8 cellular contexts compared by ENCODE assay signal in genomic region chr17:81401727-81402529, GRCh38. TPM values are rescaled to one million over a fixed set of nuclear protein-coding genes. Genes with fewer than 3 reads are reported as not detected.
DNase-seq lines count a peak whose midpoint lies in the region; ATAC-seq and TF ChIP-seq lines count a peak whose summit lies in the region.

No MANE protein-coding gene starts in this region.

- H3K27ac Mint-ChIP-seq in activated CD4-positive, alpha-beta memory T cell treated with anti-CD3 and anti-CD28 coated beads for 36 hours: no peak overlapping the region
- H3K27ac Mint-ChIP-seq in activated CD4-positive, alpha-beta memory T cell treated with anti-CD3 and anti-CD28 coated beads, Interleukin-2, amount 10 ng/mL, durations not matched to agents 7 days and 5 days: no peak overlapping the region

- TF ChIP-seq RAD21 in SK-N-SH (IDR thresholded peaks at IDR 0.05; ENCODE audit: low read length): peak; percentile 47

- peaks cover 35% of the 10 kb centered on the region for H3F3A ChIP-seq in SK-N-SH (replicated peaks; ENCODE audit: insufficient read depth)

- no peak overlapping the region; a peak in 1 of 4 replicates for H3K27ac ChIP-seq in SK-N-SH (ENCODE audit: low read depth in 2 of 2, low read length in 1 of 2)
- peak overlapping the region; percentile 3 to 99 (median 96) for H3K27ac ChIP-seq in heart right ventricle
- peak overlapping the region; percentile 94 for H3K27ac ChIP-seq in skeletal muscle tissue (ENCODE audit: low read depth, low read length)

- WGBS in SK-N-SH (ENCODE audit: low lambda C conversion rate): 77% methylated on average over 18 of the region's 19 CpGs
- 34 to 46% methylated on average over 19 of the region's 19 CpGs for WGBS in heart right ventricle, 2 donors

- H3K4me1 ChIP-seq in SK-N-SH (ENCODE audit: control insufficient read depth in 1 of 2, insufficient read depth in 2 of 2, low read depth in 1 of 2, low read length in 1 of 2) (peaks cover 56 to 73% of the 10 kb centered on the region in 2 experiments), heart right ventricle (peaks cover 45 to 90% (median 66%) of the 10 kb centered on the region in 9 donors), skeletal muscle tissue (ENCODE audit: control insufficient read depth in 3 of 3, insufficient read depth in 3 of 3, low read length in 3 of 3) (peaks cover 62 to 75% (median 66%) of the 10 kb centered on the region in 3 donors)

- H3K9ac ChIP-seq in SK-N-SH (no peak overlapping the region), skeletal muscle tissue (ENCODE audit: low read depth in 1 of 3, low read length in 3 of 3) (peak overlapping the region in 2 of 3 donors; percentile 60 to 88)

- H3K4me1 Mint-ChIP-seq in activated CD4-positive, alpha-beta memory T cell treated with anti-CD3 and anti-CD28 coated beads for 36 hours (ENCODE audit: low read depth): peaks cover 14% of the 10 kb centered on the region
- H3K4me1 Mint-ChIP-seq in activated CD4-positive, alpha-beta memory T cell treated with anti-CD3 and anti-CD28 coated beads, Interleukin-2, amount 10 ng/mL, durations not matched to agents 7 days and 5 days: peaks cover 13% of the 10 kb centered on the region

- H3K4me2 ChIP-seq in SK-N-SH: 0 out of 2 replicates have a peak overlapping the region, but pooled peaks have one; percentile 69

- TF ChIP-seq CTCF in SK-N-SH (IDR thresholded peaks at IDR 0.05) (peak; percentile 63), heart right ventricle (IDR thresholded peaks at IDR 0.05) (peak in 7 of 9 donors; percentile 14 to 50 (median 37))

- no peaks in the 10 kb centered on the region; the same call in 1 of the 2 replicates for H4K20me1 ChIP-seq in SK-N-SH (ENCODE audit: insufficient read depth)

- H3K4me3 ChIP-seq in SK-N-SH (ENCODE audit: low read depth in 2 of 2, low read length in 1 of 2) (no peak overlapping the region), heart right ventricle (peak overlapping the region in 8 of 10 donors; percentile 19 to 94 (median 78)), skeletal muscle tissue (ENCODE audit: low read length in 3 of 3) (peak overlapping the region in 2 of 3 donors; percentile 30 to 41)

- peak in 6 of 8 donors; percentile 2 to 25 (median 6) for ATAC-seq in heart right ventricle
- ATAC-seq in HG03025 (IDR thresholded peaks at IDR 0.05; ENCODE audit: low FRiP score, unreplicated experiment): no peak
- no peak for ATAC-seq in HG03039 (IDR thresholded peaks at IDR 0.05; ENCODE audit: unreplicated experiment)

- H3K27me3 Mint-ChIP-seq in activated CD4-positive, alpha-beta memory T cell treated with anti-CD3 and anti-CD28 coated beads for 36 hours: peaks cover 57% of the 10 kb centered on the region
- peaks cover 67% of the 10 kb centered on the region for H3K27me3 Mint-ChIP-seq in activated CD4-positive, alpha-beta memory T cell treated with anti-CD3 and anti-CD28 coated beads, Interleukin-2, amount 10 ng/mL, durations not matched to agents 7 days and 5 days

- no peaks in the 10 kb centered on the region for H3K9me3 ChIP-seq in SK-N-SH
- H3K9me3 ChIP-seq in heart right ventricle: no peaks in the 10 kb centered on the region
- no peaks in the 10 kb centered on the region for H3K9me3 ChIP-seq in skeletal muscle tissue (ENCODE audit: control insufficient read depth in 3 of 3, low read length in 3 of 3)

- no peaks in the 10 kb centered on the region for H3K27me3 ChIP-seq in SK-N-SH (ENCODE audit: insufficient read depth)
- peaks cover 0 to 28% (median 0%) of the 10 kb centered on the region in 7 donors for H3K27me3 ChIP-seq in heart right ventricle
- H3K27me3 ChIP-seq in skeletal muscle tissue (ENCODE audit: control insufficient read depth in 3 of 3, insufficient read depth in 3 of 3, low read length in 3 of 3): no peaks in the 10 kb centered on the region

- H3K9me3 Mint-ChIP-seq in activated CD4-positive, alpha-beta memory T cell treated with anti-CD3 and anti-CD28 coated beads for 36 hours: no peaks in the 10 kb centered on the region
- H3K9me3 Mint-ChIP-seq in activated CD4-positive, alpha-beta memory T cell treated with anti-CD3 and anti-CD28 coated beads, Interleukin-2, amount 10 ng/mL, durations not matched to agents 7 days and 5 days: no peaks in the 10 kb centered on the region

- H3K36me3 ChIP-seq in SK-N-SH (replicated peaks in 1 of 2; ENCODE audit: control insufficient read depth in 1 of 2, insufficient read depth in 2 of 2, low read length in 1 of 2) (no peaks in the 10 kb centered on the region), heart right ventricle (no peaks in the 10 kb centered on the region), skeletal muscle tissue (ENCODE audit: control insufficient read depth in 3 of 3, insufficient read depth in 3 of 3, low read length in 3 of 3) (no peaks in the 10 kb centered on the region)

- H2AFZ ChIP-seq in SK-N-SH (ENCODE audit: low read depth): no peak overlapping the region

- no peak overlapping the region for H3K4me3 Mint-ChIP-seq in activated CD4-positive, alpha-beta memory T cell treated with anti-CD3 and anti-CD28 coated beads for 36 hours
- no peak overlapping the region for H3K4me3 Mint-ChIP-seq in activated CD4-positive, alpha-beta memory T cell treated with anti-CD3 and anti-CD28 coated beads, Interleukin-2, amount 10 ng/mL, durations not matched to agents 7 days and 5 days

- no peaks in the 10 kb centered on the region for H3K36me3 Mint-ChIP-seq in activated CD4-positive, alpha-beta memory T cell treated with anti-CD3 and anti-CD28 coated beads for 36 hours
- peaks cover 9% of the 10 kb centered on the region for H3K36me3 Mint-ChIP-seq in activated CD4-positive, alpha-beta memory T cell treated with anti-CD3 and anti-CD28 coated beads, Interleukin-2, amount 10 ng/mL, durations not matched to agents 7 days and 5 days (ENCODE audit: low read depth)

- no peak for TF ChIP-seq EP300 in SK-N-SH (IDR thresholded peaks at IDR 0.05; ENCODE audit: borderline replicate concordance in 1 of 2, low read depth in 1 of 2, low read length in 1 of 2)

- CTCF ChIA-PET in activated CD4-positive, alpha-beta memory T cell treated with anti-CD3 and anti-CD28 coated beads for 36 hours (lab: Charles Lee): interaction anchor here (0.6 kb wide), 1 partner anchor 83 kb away, joined by 4 read pairs; no protein-coding TSS in a partner anchor
- CTCF ChIA-PET in activated CD4-positive, alpha-beta memory T cell treated with anti-CD3 and anti-CD28 coated beads, Interleukin-2, amount 10 ng/mL, durations not matched to agents 7 days and 5 days (lab: Charles Lee): interaction anchor here (0.6 kb wide), 1 partner anchor 600 kb away, joined by 3 read pairs; no protein-coding TSS in a partner anchor
- CTCF ChIA-PET in SK-N-SH (lab: Yijun Ruan, JAX): interaction anchor here (0.6 to 6.4 kb wide), 26 partner anchors 9 to 149 kb away, joined by 3 to 41 read pairs (median 4); no protein-coding TSS in a partner anchor

- no peaks in the 10 kb centered on the region for H3K9me2 ChIP-seq in SK-N-SH

- POLR2A ChIA-PET in activated CD4-positive, alpha-beta memory T cell treated with anti-CD3 and anti-CD28 coated beads for 36 hours (lab: Charles Lee): no interaction called here
- POLR2A ChIA-PET in activated CD4-positive, alpha-beta memory T cell treated with anti-CD3 and anti-CD28 coated beads, Interleukin-2, amount 10 ng/mL, durations not matched to agents 7 days and 5 days (lab: Charles Lee): no interaction called here
- POLR2A ChIA-PET in SK-N-SH (lab: Yijun Ruan, JAX): no interaction called here

- DNase-seq in activated CD4-positive, alpha-beta memory T cell treated with anti-CD3 and anti-CD28 coated beads for 36 hours: peak; percentile 27
- DNase-seq in activated CD4-positive, alpha-beta memory T cell treated with anti-CD3 and anti-CD28 coated beads, Interleukin-2, amount 10 ng/mL, durations not matched to agents 7 days and 5 days: no peak
- peak; percentile 81 for DNase-seq in SK-N-SH
- peak in 1 of 2 donors; percentile 69 for DNase-seq in heart right ventricle
- DNase-seq in germinal center (ENCODE audit: low spot score): no peak

- peaks cover 69% of the 10 kb centered on the region for H3K79me2 ChIP-seq in SK-N-SH (ENCODE audit: insufficient read depth)

- intact Hi-C loops in activated CD4-positive, alpha-beta memory T cell treated with anti-CD3 and anti-CD28 coated beads for 36 hours (cut with micrococcal nuclease): no loop called here
- intact Hi-C loops in heart right ventricle (cut with DNase I): loop anchor here in 5 of 10 donors (2.0 to 10.0 kb wide), 4 partner anchors 80 to 110 kb away; no protein-coding TSS in a partner anchor

TF ChIP-seq in SK-N-SH, 30 proteins besides CTCF, POLR2A, EP300 and RAD21 (continues in another document):
- TF ChIP-seq USF2 (IDR thresholded peaks at IDR 0.05; ENCODE audit: borderline replicate concordance, low read depth, low read length): no peak
- no peak for TF ChIP-seq FOXM1 (IDR thresholded peaks at IDR 0.05; ENCODE audit: low read depth)
- no peak for TF ChIP-seq MEF2A (IDR thresholded peaks at IDR 0.05; ENCODE audit: borderline replicate concordance, low read depth)
- no peak for TF ChIP-seq FOSL2 (IDR thresholded peaks at IDR 0.05; ENCODE audit: borderline replicate concordance, low read depth)
- TF ChIP-seq, protein P1, sequence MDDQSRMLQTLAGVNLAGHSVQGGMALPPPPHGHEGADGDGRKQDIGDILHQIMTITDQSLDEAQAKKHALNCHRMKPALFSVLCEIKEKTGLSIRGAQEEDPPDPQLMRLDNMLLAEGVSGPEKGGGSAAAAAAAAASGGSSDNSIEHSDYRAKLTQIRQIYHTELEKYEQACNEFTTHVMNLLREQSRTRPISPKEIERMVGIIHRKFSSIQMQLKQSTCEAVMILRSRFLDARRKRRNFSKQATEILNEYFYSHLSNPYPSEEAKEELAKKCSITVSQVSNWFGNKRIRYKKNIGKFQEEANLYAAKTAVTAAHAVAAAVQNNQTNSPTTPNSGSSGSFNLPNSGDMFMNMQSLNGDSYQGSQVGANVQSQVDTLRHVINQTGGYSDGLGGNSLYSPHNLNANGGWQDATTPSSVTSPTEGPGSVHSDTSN (IDR thresholded peaks at IDR 0.05): no peak

RNA-seq across cellular contexts. Expression of gene BAHCC1, which starts 6.7 kb away (rescaled TPM):
- total RNA-seq in activated CD4-positive, alpha-beta memory T cell treated with anti-CD3 and anti-CD28 coated beads for 36 hours: under 1 TPM in 1 of 2 experiments, not detected in 1; 0.10 TPM
- under 1 TPM; 0.15 to 0.18 TPM for total RNA-seq in activated CD4-positive, alpha-beta memory T cell treated with anti-CD3 and anti-CD28 coated beads, Interleukin-2, amount 10 ng/mL, durations not matched to agents 7 days and 5 days
- polyA plus RNA-seq in SK-N-SH (2012; rRNA removed): 3.6 and 6.4 TPM in 2 replicates
- polyA plus RNA-seq in SK-N-SH (2012; cell fraction: cytosol; rRNA removed): 1.4 and 4.3 TPM in 2 replicates
- polyA plus RNA-seq in SK-N-SH (2012; cell fraction: nucleus; rRNA removed): 27.3 and 28.3 TPM in 2 replicates
- 10 to 100 TPM in 2 of 10 donors, 1 to 10 TPM in 8; 6.3 to 11.1 (median 9.2) TPM for total RNA-seq in heart right ventricle
- polyA plus RNA-seq in heart right ventricle: 10 to 100 TPM in 1 of 2 donors, 1 to 10 TPM in 1; 4.8 to 13.1 TPM
- 8.4 TPM for total RNA-seq in skeletal muscle tissue

Comparison
In these comparisons a context has a peak if more than half of its experiments do, and no peak if none do; other contexts are left out.
1. DNase-seq: peak in activated CD4-positive, alpha-beta memory T cell treated with anti-CD3 and anti-CD28 coated beads for 36 hours (single experiment) and SK-N-SH (single experiment); none in activated CD4-positive, alpha-beta memory T cell treated with anti-CD3 and anti-CD28 coated beads, Interleukin-2, amount 10 ng/mL, durations not matched to agents 7 days and 5 days (single experiment) and germinal center (single experiment).
2. H3K27ac ChIP-seq: peak in heart right ventricle (10 of 10) and skeletal muscle tissue (single experiment); none in SK-N-SH (0 of 2).
3. H3K4me3 ChIP-seq: peak in heart right ventricle (8 of 10) and skeletal muscle tissue (2 of 3); none in SK-N-SH (0 of 2).
4. ATAC-seq: peak in heart right ventricle (6 of 8); none in HG03025 (single experiment) and HG03039 (single experiment).